Comparison of ENCODE assay signal across 21 cellular contexts in genomic region chr4:16104520-16104919, GRCh38. TPM values are rescaled to one million over a fixed set of nuclear protein-coding genes. Genes with fewer than 3 reads are reported as not detected.
"Had no signal": no experiment of that assay in that cellular context is flagged by ENCODE, and none has a peak within 500 bp of the region (broad histone marks: within the 10 kb centered on the region; RNA-seq: fewer than 3 reads in every experiment).

No MANE protein-coding gene starts in this region.

- H3K36me3 ChIP-seq: gastrocnemius medialis, neutrophil, stomach, thoracic aorta, transverse colon had no signal

- DNase-seq: dorsolateral prefrontal cortex; effector CD8-positive, alpha-beta T cell; gastrocnemius medialis; kidney; left colon; mammary epithelial cell; mucosa of descending colon; naive thymus-derived CD8-positive, alpha-beta T cell; psoas muscle; retina; small intestine; stimulated activated CD4-positive, alpha-beta T cell treated with anti-CD3 and anti-CD28 coated beads, Interleukin-12 subunit alpha, Interleukin-12 subunit beta, amount 100 ng/mL, for 4 hours; stimulated activated naive CD4-positive, alpha-beta T cell; stomach; substantia nigra; transverse colon had no signal

- H3K27ac Mint-ChIP-seq: naive thymus-derived CD8-positive, alpha-beta T cell had no signal

- H3K27me3 ChIP-seq: gastrocnemius medialis, neutrophil, stomach, transverse colon had no signal

- H3K9me3 ChIP-seq: gastrocnemius medialis, mucosa of descending colon, neutrophil, psoas muscle, stomach, thoracic aorta, transverse colon had no signal

- ATAC-seq: esophagus mucosa; gastrocnemius medialis; left colon; mucosa of descending colon; naive thymus-derived CD8-positive, alpha-beta T cell; psoas muscle had no signal

- H3K9me3 Mint-ChIP-seq: naive thymus-derived CD8-positive, alpha-beta T cell had no signal

- H3K27ac ChIP-seq: coronary artery, dorsolateral prefrontal cortex, gastrocnemius medialis, neutrophil, psoas muscle, stomach, thoracic aorta, transverse colon had no signal

- H3K36me3 Mint-ChIP-seq: naive thymus-derived CD8-positive, alpha-beta T cell had no signal

- H3K4me3 ChIP-seq: coronary artery, dorsolateral prefrontal cortex, gastrocnemius medialis, mucosa of descending colon, psoas muscle, stomach, thoracic aorta, transverse colon had no signal

- H3K4me1 ChIP-seq: gastrocnemius medialis, transverse colon had no signal

- H3K4me3 Mint-ChIP-seq: naive thymus-derived CD8-positive, alpha-beta T cell had no signal

RNA-seq across cellular contexts. Expression of gene PROM1, which starts 20.7 kb away (rescaled TPM):
- total RNA-seq: naive thymus-derived CD8-positive, alpha-beta T cell; osteoblast had no signal
- polyA plus RNA-seq: naive thymus-derived CD8-positive, alpha-beta T cell had no signal
